ENCODE assay signal across 23 cellular contexts in genomic region chr16:74078877-74079586, GRCh38.
A peak's percentile ranks its signal among the peaks of the same experiment; 100 is the strongest.
DNase-seq lines count a peak whose midpoint lies in the region; ATAC-seq and TF ChIP-seq lines count a peak whose summit lies in the region.
"Had no signal": no experiment of that assay in that cellular context is flagged by ENCODE, and none has a peak within 500 bp of the region (broad histone marks: within the 10 kb centered on the region; RNA-seq: fewer than 3 reads in every experiment).

No MANE protein-coding gene starts in this region.

- H3K4me1 ChIP-seq in tibial nerve (no peaks in the 10 kb centered on the region), SJCRH30 (no peaks in the 10 kb centered on the region)
- H3K4me1 ChIP-seq: Caco-2 had no signal

- H3K27ac ChIP-seq in tibial nerve (no peak overlapping the region), SJCRH30 (no peak overlapping the region)

- no peak for DNase-seq in ureter (ENCODE audit: low spot score)
- DNase-seq in tibial nerve (ENCODE audit: low spot score in 2 of 2) = no peak
- DNase-seq in MG63 = no peak
- DNase-seq in SJCRH30 = no peak
- DNase-seq: activated CD8-positive, alpha-beta memory T cell treated with anti-CD3 and anti-CD28 coated beads, Interleukin-2, amount 50 U/mL, for 4 hours; activated naive CD4-positive, alpha-beta T cell treated with Interleukin-2 at 50 U/mL for 16 hours; Caco-2; cortex of kidney; erythroblast; glutamatergic neuron; KG1; naive B cell; NCI-H1105; NK-92 treated with Interleukin-12 subunit alpha and Interleukin-12 subunit beta, amount 100 ng/mL, for 24 hours; Right ventricle myocardium superior; T-helper 17 cell had no signal

- H3K4me3 ChIP-seq in tibial nerve = no peak overlapping the region
- no peak overlapping the region for H3K4me3 ChIP-seq in MG63
- no peak overlapping the region for H3K4me3 ChIP-seq in SJCRH30
- H3K4me3 ChIP-seq: smooth muscle cell had no signal

- no peaks in the 10 kb centered on the region for H3K27me3 ChIP-seq in tibial nerve
- H3K27me3 ChIP-seq in MG63 = no peaks in the 10 kb centered on the region
- no peaks in the 10 kb centered on the region for H3K27me3 ChIP-seq in SJCRH30

- TF ChIP-seq POLR2A in tibial nerve (IDR thresholded peaks at IDR 0.05) = no peak

- ATAC-seq in GM18861 (IDR thresholded peaks at IDR 0.05; ENCODE audit: unreplicated experiment) (peak; percentile 89), GM19468 (IDR thresholded peaks at IDR 0.05; ENCODE audit: extremely low read depth, unreplicated experiment) (peak; percentile 29), HG02884 (IDR thresholded peaks at IDR 0.05; ENCODE audit: unreplicated experiment) (peak; percentile 67), HG03565 (IDR thresholded peaks at IDR 0.05; ENCODE audit: unreplicated experiment) (peak; percentile 57)
- ATAC-seq: activated CD4-positive, CD25-positive, alpha-beta regulatory T cell treated with anti-CD3 and anti-CD28 coated beads, Interleukin-2, amount 50 U/mL, for 24 hours; stimulated activated memory B cell treated with anti-CD40 and anti-IgM and Interleukin-4, amounts not matched to agents 10 μg/mL and 1 μg/mL and 100 μg/mL, for 72 hours; T-helper 17 cell had no signal

- 59 to 61% methylated on average over 2 of the region's 2 CpGs for WGBS in tibial nerve, 2 donors

- no peak for TF ChIP-seq CTCF in tibial nerve (IDR thresholded peaks at IDR 0.05)

- H3K9me3 ChIP-seq in tibial nerve (peaks cover 0 to 9% (median 0%) of the 10 kb centered on the region in 4 donors), MG63 (0 out of 2 replicates have a peak, but pooled peaks cover 2% of the 10 kb centered on the region), SJCRH30 (replicated peaks) (no peaks in the 10 kb centered on the region)

- H3K36me3 ChIP-seq in tibial nerve (no peaks in the 10 kb centered on the region), MG63 (no peaks in the 10 kb centered on the region), SJCRH30 (no peaks in the 10 kb centered on the region)

- TF ChIP-seq EP300 in tibial nerve (IDR thresholded peaks at IDR 0.05) = no peak

Comparison
In these comparisons a context has a peak if more than half of its experiments do, and no peak if none do; other contexts are left out.
1. ATAC-seq: peak in every context shown above with its lines; median percentile 89 in GM18861; 67 in HG02884; 57 in HG03565; 29 in GM19468.